Comparison of ENCODE assay signal across 19 cellular contexts in the genomic region with DNA sequence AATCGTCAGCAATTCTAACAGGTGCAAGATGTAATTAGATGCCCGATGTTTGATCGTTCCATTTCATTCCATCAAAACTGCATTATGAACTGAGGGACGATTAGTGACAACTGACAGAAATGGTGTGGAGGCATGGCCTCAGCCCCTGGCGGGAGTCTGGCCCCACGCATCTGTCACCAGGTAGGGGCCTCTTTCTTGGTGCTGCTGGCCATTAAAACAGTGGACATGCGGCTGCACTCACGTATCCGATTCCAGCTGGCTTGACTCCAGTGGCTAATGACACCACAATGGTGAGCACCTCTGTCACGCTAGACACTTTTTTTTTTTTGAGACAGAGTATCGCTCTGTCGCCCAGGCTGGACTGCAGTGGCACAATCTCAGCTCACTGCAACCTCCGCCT.
"Had no signal": no experiment of that assay in that cellular context is flagged by ENCODE, and none has a peak within 500 bp of the region (broad histone marks: within the 10 kb centered on the region; RNA-seq: fewer than 3 reads in every experiment).

No MANE protein-coding gene starts in this region.

- H3K27me3 ChIP-seq: SJSA1 had no signal

- H3K4me1 ChIP-seq: SJSA1 had no signal

- H3K4me2 ChIP-seq: KMS-11 had no signal

- H3K9ac ChIP-seq: KMS-11 had no signal

- ATAC-seq: K562 had no signal

- H3K27ac ChIP-seq: HL-60, KMS-11, SJSA1, SK-N-MC had no signal

- H3K4me3 ChIP-seq: K562, SJSA1, SK-N-MC had no signal

- DNase-seq: Kasumi-1, MM.1S, NCI-H1092 treated with DMSO at 0.1 percent for 48 hours, NCI-H1436, NCI-H187, NCI-H2029, NCI-H2081 treated with DMSO at 0.1 percent for 48 hours, NCI-H2171, NCI-H2227 treated with DMSO at 0.1 percent for 48 hours, NCI-H524, NCI-H526 treated with DMSO at 0.1 percent for 48 hours, Right ventricle myocardium superior, RPMI8226, SIG-M5 had no signal

- H3K36me3 ChIP-seq: SJSA1 had no signal
